ENCODE assay signal across 15 cellular contexts in the genomic region with DNA sequence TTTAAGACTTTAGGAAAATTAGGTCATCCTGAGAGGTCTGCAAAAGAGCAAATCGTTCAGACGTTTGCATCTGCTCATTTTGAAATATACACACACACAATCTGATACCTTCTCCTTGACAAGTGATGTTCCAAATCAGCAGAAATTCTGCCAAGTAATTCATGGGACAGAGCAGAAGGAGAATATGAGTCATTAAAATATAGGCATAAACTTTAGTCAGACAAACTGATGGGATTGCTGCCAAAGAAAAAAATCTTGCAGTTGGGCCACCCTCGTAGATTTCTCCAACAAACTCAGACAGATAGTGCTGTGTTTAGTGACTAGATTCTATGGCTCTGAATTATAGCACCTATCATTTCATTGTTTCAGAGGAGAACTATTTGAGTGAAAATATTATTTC.
DNase-seq lines count a peak whose midpoint lies in the region; ATAC-seq and TF ChIP-seq lines count a peak whose summit lies in the region.
"Had no signal": no experiment of that assay in that cellular context is flagged by ENCODE, and none has a peak within 500 bp of the region (broad histone marks: within the 10 kb centered on the region; RNA-seq: fewer than 3 reads in every experiment).

No MANE protein-coding gene starts in this region.

- no peaks in the 10 kb centered on the region for H3K27me3 ChIP-seq in ACC112 (ENCODE audit: insufficient read depth, low read length)
- H3K27me3 ChIP-seq: BLaER1 had no signal

- intact Hi-C loops in mucosa of descending colon (cut with DNase I, micrococcal nuclease), result no loop called here

- no peak overlapping the region for H3K4me3 ChIP-seq in ACC112 (ENCODE audit: low read depth, low read length)
- no peak overlapping the region for H3K4me3 ChIP-seq in mucosa of descending colon
- H3K4me3 ChIP-seq: BLaER1, thoracic aorta had no signal

- H3K36me3 ChIP-seq in ACC112 (ENCODE audit: insufficient read depth, low read length), result no peaks in the 10 kb centered on the region
- no peaks in the 10 kb centered on the region for H3K36me3 ChIP-seq in mucosa of descending colon (ENCODE audit: low read depth)
- H3K36me3 ChIP-seq: BLaER1, thoracic aorta had no signal

- DNase-seq in HPDE6-E6E7 (ENCODE audit: extremely low spot score) (peak; percentile 42), amniotic epithelial cell (ENCODE audit: low read depth) (peak; percentile 94), hepatic stellate cell (ENCODE audit: low spot score) (peak; percentile 54), mucosa of descending colon (no peak), NCI-H1092 treated with DMSO at 0.1 percent for 48 hours (lab: John Stamatoyannopoulos, UW) (no peak), NCI-H146 treated with DMSO at 0.1 percent for 48 hours (lab: John Stamatoyannopoulos, UW; ENCODE audit: unreplicated experiment) (no peak)
- no peak for DNase-seq in effector CD4-positive, alpha-beta T cell
- DNase-seq: activated CD4-positive, alpha-beta T cell treated with anti-CD3 and anti-CD28 coated beads, Interleukin-2, amount 10 ng/mL, durations not matched to agents 24 days and 14 days; activated naive CD4-positive, alpha-beta T cell treated with Interleukin-2 at 50 U/mL for 16 hours; islet precursor cell; NCI-H2107; SHP77 treated with DMSO at 0.1 percent for 48 hours had no signal

- TF ChIP-seq CTCF in mucosa of descending colon (IDR thresholded peaks at IDR 0.05), result no peak

- ATAC-seq in mucosa of descending colon, result no peak

- H3K79me2 ChIP-seq in ACC112 (ENCODE audit: control insufficient read depth, insufficient read depth, low read length, unreplicated experiment), result no peaks in the 10 kb centered on the region

- no peak overlapping the region for H2AFZ ChIP-seq in ACC112 (ENCODE audit: low read length, unreplicated experiment)

- H3K27ac ChIP-seq in ACC112 (ENCODE audit: low read depth, low read length), result peak overlapping the region; percentile 32
- H3K27ac ChIP-seq: BLaER1, thoracic aorta had no signal

- H3K4me1 ChIP-seq in ACC112 (ENCODE audit: control insufficient read depth, insufficient read depth, low read length, unreplicated experiment) (peaks cover 32% of the 10 kb centered on the region), mucosa of descending colon (ENCODE audit: low read depth) (no peaks in the 10 kb centered on the region)
- H3K4me1 ChIP-seq: BLaER1 had no signal

- H3K9me3 ChIP-seq in mucosa of descending colon, result no peaks in the 10 kb centered on the region
- H3K9me3 ChIP-seq: BLaER1, thoracic aorta had no signal

Comparison
In these comparisons a context has a peak if more than half of its experiments do, and no peak if none do; other contexts are left out.
1. DNase-seq: peak in HPDE6-E6E7 (single experiment), amniotic epithelial cell (single experiment) and hepatic stellate cell (single experiment); none in mucosa of descending colon (0 of 3), NCI-H1092 treated with DMSO at 0.1 percent for 48 hours (single experiment), effector CD4-positive, alpha-beta T cell (single experiment) and NCI-H146 treated with DMSO at 0.1 percent for 48 hours (single experiment).